In genomic region chr19:35383536-35383935, GRCh38 we compare ENCODE assay signal across 9 cellular contexts. TPM values are rescaled to one million over a fixed set of nuclear protein-coding genes. Genes with fewer than 3 reads are reported as not detected.
"Had no signal": no experiment of that assay in that cellular context is flagged by ENCODE, and none has a peak within 500 bp of the region (broad histone marks: within the 10 kb centered on the region; RNA-seq: fewer than 3 reads in every experiment).

No MANE protein-coding gene starts in this region.

- DNase-seq: H9, HCEC 1CT, IMR-90 had no signal

- ATAC-seq: GM23338, K562 had no signal

- H3K4me1 Mint-ChIP-seq: GM23338 had no signal

- FAIRE-seq: H1, H54, HTR-8/SVneo, K562 had no signal

- H3K4me3 ChIP-seq: GM23338, K562 had no signal

- H2AFZ ChIP-seq: GM23338 had no signal

- H3K4me2 ChIP-seq: GM23338 had no signal

- H3K27ac Mint-ChIP-seq: GM23338, H9 had no signal

- H3K4me3 Mint-ChIP-seq: GM23338, H9 had no signal

RNA-seq across cellular contexts. Expression of gene GPR42, which starts 12.7 kb away (rescaled TPM):
- total RNA-seq: GM23338, H1, H9, HT-29, IMR-90, K562 had no signal
- polyA plus RNA-seq: GM23338, H1, IMR-90, K562 had no signal

RNA-seq across cellular contexts. Expression of gene FFAR3, which starts 25.3 kb away (rescaled TPM):
- total RNA-seq: H1, H9, HT-29, IMR-90, K562 had no signal
- polyA plus RNA-seq: GM23338, H1, IMR-90, K562 had no signal

RNA-seq across cellular contexts. Expression of gene FFAR1, which starts 35.8 kb away (rescaled TPM):
- total RNA-seq: GM23338, H1, H9, HT-29, IMR-90, K562 had no signal
- polyA plus RNA-seq: GM23338, H1, IMR-90, K562 had no signal

RNA-seq across cellular contexts. Expression of gene CD22, which starts 54.5 kb away (rescaled TPM):
- total RNA-seq: H9 had no signal
